1 cellular context compared by ENCODE assay signal in genomic region chr9:107284636-107285035, GRCh38.
TF ChIP-seq lines count a peak whose summit lies in the region.

No MANE protein-coding gene starts in this region.

TF ChIP-seq in K562, 482 proteins besides CTCF, POLR2A, EP300 and RAD21 (continued from another document):
- TF ChIP-seq CUX1 (CRISPR knock-in tag; IDR thresholded peaks at IDR 0.05): 0 out of 2 replicates have a peak, but pooled peaks have one; percentile 20
- no peak for TF ChIP-seq ZNF212 (CRISPR knock-in tag; IDR thresholded peaks at IDR 0.05)
- no peak for TF ChIP-seq DDX20 (tag; IDR thresholded peaks at IDR 0.05; ENCODE audit: low read depth)
